13 cellular contexts compared by ENCODE assay signal in genomic region chr4:1266881-1267763, GRCh38. TPM values are rescaled to one million over a fixed set of nuclear protein-coding genes. Genes with fewer than 3 reads are reported as not detected.
DNase-seq lines count a peak whose midpoint lies in the region; ATAC-seq and TF ChIP-seq lines count a peak whose summit lies in the region.
"Had no signal": no experiment of that assay in that cellular context is flagged by ENCODE, and none has a peak within 500 bp of the region (broad histone marks: within the 10 kb centered on the region; RNA-seq: fewer than 3 reads in every experiment).

No MANE protein-coding gene starts in this region.

- no peaks in the 10 kb centered on the region for H3K9me2 ChIP-seq in OCI-LY1 (ENCODE audit: low read depth, low read length)

- no peaks in the 10 kb centered on the region for H3K79me2 ChIP-seq in OCI-LY1 (ENCODE audit: insufficient read depth, low read length)

- H3K4me3 ChIP-seq in OCI-LY1 (ENCODE audit: low read depth, low read length, poor library complexity, severe bottlenecking): no peak overlapping the region
- H3K4me3 ChIP-seq: adrenal gland, MG63 had no signal

- ATAC-seq in stimulated activated naive CD8-positive, alpha-beta T cell treated with anti-CD3 and anti-CD28 coated beads, Interleukin-15, amount 100 ng/mL, for 72 hours: peak; percentile 88

- no peaks in the 10 kb centered on the region for H3F3A ChIP-seq in OCI-LY1 (ENCODE audit: insufficient read depth, low read length)

- peak overlapping the region; percentile 65 for H3K27ac Mint-ChIP-seq in activated naive CD4-positive, alpha-beta T cell treated with anti-CD3 and anti-CD28 coated beads for 36 hours
- H3K27ac Mint-ChIP-seq in stimulated activated naive CD8-positive, alpha-beta T cell treated with anti-CD3 and anti-CD28 coated beads, Interleukin-15, amount 100 ng/mL, for 72 hours: peak overlapping the region; percentile 72 to 89

- H3K4me1 ChIP-seq in OCI-LY1 (ENCODE audit: insufficient read depth, low read length, severe bottlenecking): peaks cover 9% of the 10 kb centered on the region
- H3K4me1 ChIP-seq: adrenal gland had no signal

- peaks cover 10% of the 10 kb centered on the region for H3K4me1 Mint-ChIP-seq in activated naive CD4-positive, alpha-beta T cell treated with anti-CD3 and anti-CD28 coated beads for 36 hours (ENCODE audit: low read depth)
- peaks cover 28% of the 10 kb centered on the region for H3K4me1 Mint-ChIP-seq in stimulated activated naive CD8-positive, alpha-beta T cell treated with anti-CD3 and anti-CD28 coated beads, Interleukin-15, amount 100 ng/mL, for 72 hours

- no peaks in the 10 kb centered on the region; the same call in 1 of the 2 replicates for H3K36me3 ChIP-seq in OCI-LY1 (ENCODE audit: insufficient read depth, low read length)
- H3K36me3 ChIP-seq: adrenal gland, MG63 had no signal

- no peak overlapping the region for H2AFZ ChIP-seq in OCI-LY1 (ENCODE audit: low read length)

- no peak for DNase-seq in activated naive CD4-positive, alpha-beta T cell treated with anti-CD3 and anti-CD28 coated beads for 36 hours
- no peak for DNase-seq in activated naive CD4-positive, alpha-beta T cell treated with Interleukin-2 at 50 U/mL for 16 hours
- DNase-seq in central memory CD4-positive, alpha-beta T cell: peak; percentile 32
- DNase-seq in stimulated activated naive CD8-positive, alpha-beta T cell treated with anti-CD3 and anti-CD28 coated beads, Interleukin-15, amount 100 ng/mL, for 72 hours: no peak
- DNase-seq in SK-N-DZ (ENCODE audit: low spot score): no peak
- DNase-seq in cardiac septum (ENCODE audit: low spot score): no peak
- DNase-seq in stimulated activated CD4-positive, alpha-beta T cell treated with anti-CD3 and anti-CD28 coated beads, Interleukin-1b, Interleukin-23, amount 100 ng/mL, for 48 hours: no peak
- DNase-seq: islet precursor cell, NCI-H2029 treated with DMSO at 0.1 percent for 48 hours had no signal

- intact Hi-C loops in activated naive CD4-positive, alpha-beta T cell treated with anti-CD3 and anti-CD28 coated beads for 36 hours (cut with micrococcal nuclease): loop anchor here (1.0 to 5.0 kb wide), 3 partner anchors 18 to 525 kb away; partner anchors contain the start of genes CTBP1 and FGFRL1
- intact Hi-C loops in cardiac septum (cut with DNase I): no loop called here

- no peaks in the 10 kb centered on the region for H3K9me3 ChIP-seq in OCI-LY1 (ENCODE audit: low read length)
- H3K9me3 ChIP-seq: adrenal gland, MG63 had no signal

- peak overlapping the region; percentile 65 for H3K27ac ChIP-seq in OCI-LY1 (ENCODE audit: low read depth, low read length, poor library complexity, severe bottlenecking)
- H3K27ac ChIP-seq: epithelial cell of prostate had no signal

- no peaks in the 10 kb centered on the region for H3K36me3 Mint-ChIP-seq in activated naive CD4-positive, alpha-beta T cell treated with anti-CD3 and anti-CD28 coated beads for 36 hours (ENCODE audit: low read depth)

- H3K27me3 ChIP-seq in OCI-LY1 (ENCODE audit: insufficient read depth, low read length): no peaks in the 10 kb centered on the region
- H3K27me3 ChIP-seq: adrenal gland, MG63 had no signal

- no peaks in the 10 kb centered on the region for H4K20me1 ChIP-seq in OCI-LY1 (ENCODE audit: insufficient read depth, low read length)

- H3K9me3 Mint-ChIP-seq in activated naive CD4-positive, alpha-beta T cell treated with anti-CD3 and anti-CD28 coated beads for 36 hours: no peaks in the 10 kb centered on the region
- peaks cover 0 to 12% of the 10 kb centered on the region in 2 donors for H3K9me3 Mint-ChIP-seq in stimulated activated naive CD8-positive, alpha-beta T cell treated with anti-CD3 and anti-CD28 coated beads, Interleukin-15, amount 100 ng/mL, for 72 hours

- H3K4me2 ChIP-seq in OCI-LY1 (ENCODE audit: low read length): peak overlapping the region; percentile 39

- no peak for TF ChIP-seq CTCF in OCI-LY1 (IDR thresholded peaks at IDR 0.05; ENCODE audit: low read length)

- CTCF ChIA-PET in activated naive CD4-positive, alpha-beta T cell treated with anti-CD3 and anti-CD28 coated beads for 36 hours (lab: Charles Lee): interaction anchor here (0.6 to 3.0 kb wide), 18 partner anchors 10 to 524 kb away, joined by 3 to 46 read pairs (median 6); partner anchors contain the start of genes CTBP1, MAEA and SPON2

- no peaks in the 10 kb centered on the region for H3K27me3 Mint-ChIP-seq in activated naive CD4-positive, alpha-beta T cell treated with anti-CD3 and anti-CD28 coated beads for 36 hours (ENCODE audit: low read depth)
- no peaks in the 10 kb centered on the region for H3K27me3 Mint-ChIP-seq in stimulated activated naive CD8-positive, alpha-beta T cell treated with anti-CD3 and anti-CD28 coated beads, Interleukin-15, amount 100 ng/mL, for 72 hours

- H3K9ac ChIP-seq in OCI-LY1 (ENCODE audit: low read length): no peak overlapping the region

- peak overlapping the region; percentile 58 for H3K4me3 Mint-ChIP-seq in activated naive CD4-positive, alpha-beta T cell treated with anti-CD3 and anti-CD28 coated beads for 36 hours
- H3K4me3 Mint-ChIP-seq in stimulated activated naive CD8-positive, alpha-beta T cell treated with anti-CD3 and anti-CD28 coated beads, Interleukin-15, amount 100 ng/mL, for 72 hours: peak overlapping the region; percentile 72 to 76

RNA-seq across cellular contexts. Expression of gene CTBP1, which starts 18.2 kb away (rescaled TPM):
- total RNA-seq in activated naive CD4-positive, alpha-beta T cell treated with anti-CD3 and anti-CD28 coated beads for 36 hours: 100 to 1,000 TPM; 136 to 140 TPM
- 176 and 237 TPM in 2 replicates for polyA plus RNA-seq in SK-N-DZ (2014; cell fraction: cytosol; rRNA removed)
- 231 and 361 TPM in 2 replicates for polyA plus RNA-seq in SK-N-DZ (2014; cell fraction: nucleus; rRNA removed)
- 129 TPM for total RNA-seq in cardiac septum

RNA-seq across cellular contexts. Expression of gene MAEA, which starts 22.6 kb away (rescaled TPM):
- 10 to 100 TPM; 25.2 to 29.4 TPM for total RNA-seq in activated naive CD4-positive, alpha-beta T cell treated with anti-CD3 and anti-CD28 coated beads for 36 hours
- polyA plus RNA-seq in SK-N-DZ (2014; cell fraction: cytosol; rRNA removed): 91.7 and 92.2 TPM in 2 replicates
- polyA plus RNA-seq in SK-N-DZ (2014; cell fraction: nucleus; rRNA removed): 101 and 110 TPM in 2 replicates
- 55.2 TPM for total RNA-seq in cardiac septum
